In genomic region chr16:53094013-53094630, GRCh38 we compare ENCODE assay signal across 1 cellular context.
TF ChIP-seq lines count a peak whose summit lies in the region.

No MANE protein-coding gene starts in this region.

TF ChIP-seq in GM12878, 131 proteins besides CTCF, POLR2A, EP300 and RAD21 (continued from another document):
- TF ChIP-seq, protein P1, sequence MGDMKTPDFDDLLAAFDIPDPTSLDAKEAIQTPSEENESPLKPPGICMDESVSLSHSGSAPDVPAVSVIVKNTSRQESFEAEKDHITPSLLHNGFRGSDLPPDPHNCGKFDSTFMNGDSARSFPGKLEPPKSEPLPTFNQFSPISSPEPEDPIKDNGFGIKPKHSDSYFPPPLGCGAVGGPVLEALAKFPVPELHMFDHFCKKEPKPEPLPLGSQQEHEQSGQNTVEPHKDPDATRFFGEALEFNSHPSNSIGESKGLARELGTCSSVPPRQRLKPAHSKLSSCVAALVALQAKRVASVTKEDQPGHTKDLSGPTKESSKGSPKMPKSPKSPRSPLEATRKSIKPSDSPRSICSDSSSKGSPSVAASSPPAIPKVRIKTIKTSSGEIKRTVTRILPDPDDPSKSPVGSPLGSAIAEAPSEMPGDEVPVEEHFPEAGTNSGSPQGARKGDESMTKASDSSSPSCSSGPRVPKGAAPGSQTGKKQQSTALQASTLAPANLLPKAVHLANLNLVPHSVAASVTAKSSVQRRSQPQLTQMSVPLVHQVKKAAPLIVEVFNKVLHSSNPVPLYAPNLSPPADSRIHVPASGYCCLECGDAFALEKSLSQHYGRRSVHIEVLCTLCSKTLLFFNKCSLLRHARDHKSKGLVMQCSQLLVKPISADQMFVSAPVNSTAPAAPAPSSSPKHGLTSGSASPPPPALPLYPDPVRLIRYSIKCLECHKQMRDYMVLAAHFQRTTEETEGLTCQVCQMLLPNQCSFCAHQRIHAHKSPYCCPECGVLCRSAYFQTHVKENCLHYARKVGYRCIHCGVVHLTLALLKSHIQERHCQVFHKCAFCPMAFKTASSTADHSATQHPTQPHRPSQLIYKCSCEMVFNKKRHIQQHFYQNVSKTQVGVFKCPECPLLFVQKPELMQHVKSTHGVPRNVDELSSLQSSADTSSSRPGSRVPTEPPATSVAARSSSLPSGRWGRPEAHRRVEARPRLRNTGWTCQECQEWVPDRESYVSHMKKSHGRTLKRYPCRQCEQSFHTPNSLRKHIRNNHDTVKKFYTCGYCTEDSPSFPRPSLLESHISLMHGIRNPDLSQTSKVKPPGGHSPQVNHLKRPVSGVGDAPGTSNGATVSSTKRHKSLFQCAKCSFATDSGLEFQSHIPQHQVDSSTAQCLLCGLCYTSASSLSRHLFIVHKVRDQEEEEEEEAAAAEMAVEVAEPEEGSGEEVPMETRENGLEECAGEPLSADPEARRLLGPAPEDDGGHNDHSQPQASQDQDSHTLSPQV (IDR thresholded peaks at IDR 0.05) = no peak
- TF ChIP-seq MAX (IDR thresholded peaks at IDR 0.05; ENCODE audit: low read depth, low read length) (peak; percentile 35; the same call in 1 of the 2 replicates), CHD4 (IDR thresholded peaks at IDR 0.05) (no peak), GATAD2B (conservative IDR thresholded peaks at IDR 0.05; ENCODE audit: low read depth) (0 out of 2 replicates have a peak, but pooled peaks have one; percentile 39), NBN (IDR thresholded peaks at IDR 0.05) (0 out of 2 replicates have a peak, but pooled peaks have one; percentile 34), IKZF2 (IDR thresholded peaks at IDR 0.05) (peak in 1 of 2 experiments; percentile 56; a peak in 3 of 4 replicates)
